Comparison of ENCODE assay signal across 17 cellular contexts in genomic region chr13:99039718-99040280, GRCh38.
"Had no signal": no experiment of that assay in that cellular context is flagged by ENCODE, and none has a peak within 500 bp of the region (broad histone marks: within the 10 kb centered on the region; RNA-seq: fewer than 3 reads in every experiment).

No MANE protein-coding gene starts in this region.

- H3K4me3 Mint-ChIP-seq: effector memory CD8-positive, alpha-beta T cell; naive B cell had no signal

- DNase-seq: effector memory CD8-positive, alpha-beta T cell; esophagus squamous epithelium; heart left ventricle; hippocampal formation; mesendoderm; naive B cell; sigmoid colon; stimulated activated CD4-positive, alpha-beta T cell treated with anti-CD3 and anti-CD28 coated beads, Interleukin-12 subunit alpha, Interleukin-12 subunit beta, amount 100 ng/mL, for 4 hours; stimulated activated naive CD4-positive, alpha-beta T cell; stomach; substantia nigra; transverse colon had no signal

- H3K9me3 ChIP-seq: neutrophil, right atrium auricular region, sigmoid colon, stomach, thoracic aorta, transverse colon had no signal

- H3K27ac Mint-ChIP-seq: effector memory CD8-positive, alpha-beta T cell; naive B cell had no signal

- H3K4me3 ChIP-seq: esophagus squamous epithelium, heart left ventricle, right atrium auricular region, sigmoid colon, skin epidermis, stomach, thoracic aorta, transverse colon had no signal

- H3K36me3 ChIP-seq: neutrophil, right atrium auricular region, sigmoid colon, stomach, thoracic aorta, transverse colon had no signal

- H3K4me1 ChIP-seq: right atrium auricular region had no signal

- ATAC-seq: effector memory CD8-positive, alpha-beta T cell; heart left ventricle had no signal

- H3K9me3 Mint-ChIP-seq: effector memory CD8-positive, alpha-beta T cell had no signal

- H3K27me3 ChIP-seq: esophagus squamous epithelium, right atrium auricular region, sigmoid colon, stomach, transverse colon had no signal

- H3K27me3 Mint-ChIP-seq: effector memory CD8-positive, alpha-beta T cell had no signal

- FAIRE-seq: frontal cortex had no signal

- H3K27ac ChIP-seq: heart left ventricle, neutrophil, right atrium auricular region, sigmoid colon, skin epidermis, stomach, thoracic aorta, transverse colon had no signal
